ENCODE assay signal across 22 cellular contexts in genomic region chr10:78718032-78718572, GRCh38.
"Had no signal": no experiment of that assay in that cellular context is flagged by ENCODE, and none has a peak within 500 bp of the region (broad histone marks: within the 10 kb centered on the region; RNA-seq: fewer than 3 reads in every experiment).

No MANE protein-coding gene starts in this region.

- H3K9me3 ChIP-seq: esophagus squamous epithelium, heart left ventricle, lower lobe of right lung, right lobe of liver, thyroid gland, upper lobe of right lung had no signal

- H3K4me1 ChIP-seq: lower lobe of right lung, neural progenitor cell, right lobe of liver, upper lobe of right lung had no signal

- H3K27me3 ChIP-seq: brain microvascular endothelial cell, heart left ventricle, neural progenitor cell, right lobe of liver, thyroid gland, upper lobe of right lung had no signal

- DNase-seq: activated B cell treated with CpG ODN at 0.5 μM for 24 hours; activated CD4-positive, alpha-beta T cell treated with anti-CD3 and anti-CD28 coated beads for 4 hours; activated CD4-positive, alpha-beta T cell treated with anti-CD3 and anti-CD28 coated beads, Interleukin-2, amount 50 U/mL, for 48 hours; activated effector memory CD4-positive, alpha-beta T cell treated with anti-CD3 and anti-CD28 coated beads, Interleukin-2, amount 50 U/mL, for 16 hours; activated naive CD4-positive, alpha-beta T cell treated with anti-CD3 and anti-CD28 coated beads, Interleukin-2, amount 10 ng/mL, durations not matched to agents 7 days and 5 days; amygdala; brain microvascular endothelial cell; central memory CD4-positive, alpha-beta T cell; esophagus squamous epithelium; heart left ventricle; lower lobe of right lung; naive thymus-derived CD8-positive, alpha-beta T cell; posterior cingulate gyrus; right lobe of liver; small intestine; stimulated activated CD4-positive, alpha-beta T cell treated with anti-CD3 and anti-CD28 coated beads, Interleukin-15, amount 100 ng/mL, for 24 hours; stimulated activated CD4-positive, alpha-beta T cell treated with anti-CD3 and anti-CD28 coated beads, Interleukin-2, amount 100 ng/mL, for 48 hours; stimulated activated naive CD4-positive, alpha-beta T cell treated with Interleukin-2 at 50 U/mL for 16 hours; T-helper 1 cell; upper lobe of right lung had no signal

- H3K27ac Mint-ChIP-seq: activated B cell treated with CpG ODN at 0.5 μM for 24 hours; activated naive CD4-positive, alpha-beta T cell treated with anti-CD3 and anti-CD28 coated beads, Interleukin-2, amount 10 ng/mL, durations not matched to agents 7 days and 5 days; naive thymus-derived CD8-positive, alpha-beta T cell; neural progenitor cell had no signal

- H3K4me3 ChIP-seq: esophagus squamous epithelium, heart left ventricle, lower lobe of right lung, neural progenitor cell, right lobe of liver, thyroid gland, upper lobe of right lung had no signal

- H2AFZ ChIP-seq: neural progenitor cell had no signal

- ATAC-seq: lower lobe of right lung; naive thymus-derived CD8-positive, alpha-beta T cell; upper lobe of right lung had no signal

- H3K36me3 Mint-ChIP-seq: activated naive CD4-positive, alpha-beta T cell treated with anti-CD3 and anti-CD28 coated beads, Interleukin-2, amount 10 ng/mL, durations not matched to agents 7 days and 5 days; naive thymus-derived CD8-positive, alpha-beta T cell; neural progenitor cell had no signal

- H3K27ac ChIP-seq: brain microvascular endothelial cell, lower lobe of right lung, neural progenitor cell, right lobe of liver, thyroid gland, upper lobe of right lung had no signal

- H3K36me3 ChIP-seq: brain microvascular endothelial cell, esophagus squamous epithelium, heart left ventricle, lower lobe of right lung, neural progenitor cell, right lobe of liver, thyroid gland, upper lobe of right lung had no signal

- H3K4me3 Mint-ChIP-seq: activated B cell treated with CpG ODN at 0.5 μM for 24 hours; activated naive CD4-positive, alpha-beta T cell treated with anti-CD3 and anti-CD28 coated beads, Interleukin-2, amount 10 ng/mL, durations not matched to agents 7 days and 5 days; naive thymus-derived CD8-positive, alpha-beta T cell; neural progenitor cell had no signal

- H3K9ac ChIP-seq: neural progenitor cell had no signal

- H3K4me2 ChIP-seq: neural progenitor cell had no signal

- H3K9me3 Mint-ChIP-seq: activated B cell treated with CpG ODN at 0.5 μM for 24 hours; activated naive CD4-positive, alpha-beta T cell treated with anti-CD3 and anti-CD28 coated beads, Interleukin-2, amount 10 ng/mL, durations not matched to agents 7 days and 5 days; naive thymus-derived CD8-positive, alpha-beta T cell; neural progenitor cell had no signal

- H3K4me1 Mint-ChIP-seq: activated B cell treated with CpG ODN at 0.5 μM for 24 hours; activated naive CD4-positive, alpha-beta T cell treated with anti-CD3 and anti-CD28 coated beads, Interleukin-2, amount 10 ng/mL, durations not matched to agents 7 days and 5 days; naive thymus-derived CD8-positive, alpha-beta T cell had no signal
